In the genomic region with DNA sequence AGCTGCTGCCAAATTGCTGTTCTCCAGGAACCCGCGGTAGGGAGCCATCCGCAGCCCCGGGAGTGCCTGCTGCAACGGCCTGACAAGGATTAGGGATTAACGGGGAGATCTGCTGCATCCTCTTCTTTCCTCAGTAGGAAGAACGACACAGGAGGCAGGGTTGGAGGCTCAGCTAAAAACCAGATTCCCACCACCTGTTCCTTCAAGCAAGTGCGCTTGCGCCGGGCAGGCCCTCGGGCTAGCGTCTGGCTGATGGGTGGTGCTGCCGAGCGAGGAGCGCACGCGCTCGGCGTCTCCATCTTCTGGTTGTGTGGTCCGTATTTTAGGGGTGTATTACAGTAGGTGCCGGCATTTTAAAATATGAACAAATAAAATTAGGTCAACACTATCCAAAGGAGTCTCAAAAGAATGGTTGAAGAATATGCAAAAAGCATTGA, we compare ENCODE assay signal across 8 cellular contexts. TPM values are rescaled to one million over a fixed set of nuclear protein-coding genes. Genes with fewer than 3 reads are reported as not detected.
DNase-seq lines count a peak whose midpoint lies in the region; ATAC-seq and TF ChIP-seq lines count a peak whose summit lies in the region.
"Had no signal": no experiment of that assay in that cellular context is flagged by ENCODE, and none has a peak within 500 bp of the region (broad histone marks: within the 10 kb centered on the region; RNA-seq: fewer than 3 reads in every experiment).

No MANE protein-coding gene starts in this region.

- H2BK15ac ChIP-seq in H9 (ENCODE audit: low read depth, low read length): no peak overlapping the region

- no peak overlapping the region for H3K4me3 ChIP-seq in SJSA1
- H3K4me3 ChIP-seq in neural cell (ENCODE audit: low read length): peak overlapping the region; percentile 54

- TF ChIP-seq CTCF in H9 (conservative IDR thresholded peaks at IDR 0.05) (peak; percentile 47; the same call in 2 of the 3 replicates), neural cell (IDR thresholded peaks at IDR 0.05; ENCODE audit: poor library complexity, severe bottlenecking) (peak; percentile 20)

- H3K79me1 ChIP-seq in H9 (ENCODE audit: insufficient read depth, low read depth, low read length, poor library complexity, severe bottlenecking): no peaks in the 10 kb centered on the region

- H2AK5ac ChIP-seq in H9 (ENCODE audit: insufficient read length, low read length): no peak overlapping the region

- no peak for TF ChIP-seq EP300 in neural cell (conservative IDR thresholded peaks at IDR 0.05; ENCODE audit: poor library complexity, severe bottlenecking)

- H3K23me2 ChIP-seq in H9 (ENCODE audit: insufficient read length, low read depth, low read length, poor library complexity, severe bottlenecking): no peaks in the 10 kb centered on the region

- H4K20me1 ChIP-seq in H9 (ENCODE audit: control insufficient read depth, insufficient read depth, insufficient read length) (no peaks in the 10 kb centered on the region), neural cell (ENCODE audit: insufficient read depth) (no peaks in the 10 kb centered on the region)

- H3K27me3 ChIP-seq in H9 (ENCODE audit: insufficient read depth, low read length) (no peaks in the 10 kb centered on the region), SJSA1 (replicated peaks) (0 out of 2 replicates have a peak, but pooled peaks cover 4% of the 10 kb centered on the region), neural cell (ENCODE audit: insufficient read depth, low read depth, low read length) (no peaks in the 10 kb centered on the region)

- H2BK5ac ChIP-seq in H9 (ENCODE audit: insufficient read length, low read length): no peak overlapping the region

- no peaks in the 10 kb centered on the region for H3K9me2 ChIP-seq in neural cell (ENCODE audit: insufficient read depth, low read length)

- no peak overlapping the region for H2AFZ ChIP-seq in H9 (ENCODE audit: low read length)
- no peak overlapping the region for H2AFZ ChIP-seq in neural cell (ENCODE audit: low read depth, low read length)

- peaks cover 8 to 9% of the 10 kb centered on the region in 2 experiments for H3K4me1 Mint-ChIP-seq in H9

- peak overlapping the region in 1 of 3 experiments; percentile 51; a peak in 2 of 7 replicates for H3K27ac Mint-ChIP-seq in H9
- H3K27ac Mint-ChIP-seq: T-helper 1 cell treated with Interleukin-12 subunit alpha and Interleukin-12 subunit beta and Interleukin-4 antibody, amounts not matched to agents 30 μg/mL and 1 μg/mL, for 36 hours had no signal

- H4K91ac ChIP-seq in H9 (ENCODE audit: insufficient read length, low read depth, low read length): no peak overlapping the region

- H3K36me3 Mint-ChIP-seq in H9 (ENCODE audit: insufficient read depth in 1 of 3, low read depth in 3 of 3): no peaks in the 10 kb centered on the region

- H3K4me3 Mint-ChIP-seq in H9: peak overlapping the region; percentile 43 to 57
- H3K4me3 Mint-ChIP-seq: T-helper 1 cell treated with Interleukin-12 subunit alpha and Interleukin-12 subunit beta and Interleukin-4 antibody, amounts not matched to agents 30 μg/mL and 1 μg/mL, for 36 hours had no signal

- H3K4me1 ChIP-seq in H9 (ENCODE audit: insufficient read depth, low read length) (no peaks in the 10 kb centered on the region), SJSA1 (replicated peaks) (no peaks in the 10 kb centered on the region)

- H2BK12ac ChIP-seq in H9 (ENCODE audit: insufficient read length, low read depth, low read length): no peak overlapping the region

- no peak overlapping the region for H3K9ac ChIP-seq in H9 (ENCODE audit: extremely low read depth, insufficient read length, low read length)
- H3K9ac ChIP-seq in neural cell (ENCODE audit: low read length): no peak overlapping the region

- no peaks in the 10 kb centered on the region for H3K9me3 Mint-ChIP-seq in H9
- H3K9me3 Mint-ChIP-seq: T-helper 1 cell treated with Interleukin-12 subunit alpha and Interleukin-12 subunit beta and Interleukin-4 antibody, amounts not matched to agents 30 μg/mL and 1 μg/mL, for 36 hours had no signal

- H3K4me2 ChIP-seq in H9 (ENCODE audit: insufficient read depth, insufficient read length, low read length) (no peak overlapping the region), neural cell (ENCODE audit: low read length) (no peak overlapping the region)

- H4K8ac ChIP-seq in H9 (replicated peaks; ENCODE audit: insufficient read length, low read depth, low read length): no peak overlapping the region

- H3K27ac ChIP-seq in H9 (ENCODE audit: insufficient read length, low read depth, low read length) (no peak overlapping the region), SJSA1 (no peak overlapping the region), neural cell (ENCODE audit: low read length) (no peak overlapping the region)

- no peak for ATAC-seq in HG02970 (IDR thresholded peaks at IDR 0.05; ENCODE audit: low FRiP score, unreplicated experiment)
- ATAC-seq in HG03095 (IDR thresholded peaks at IDR 0.05; ENCODE audit: unreplicated experiment): no peak

- no peak overlapping the region for H4K5ac ChIP-seq in H9 (ENCODE audit: insufficient read length, low read depth, low read length)

- no peak overlapping the region for H3T11ph ChIP-seq in H9 (ENCODE audit: low read length)

- H3K36me3 ChIP-seq in SJSA1: no peaks in the 10 kb centered on the region
- no peaks in the 10 kb centered on the region for H3K36me3 ChIP-seq in neural cell (ENCODE audit: insufficient read depth, low read length)

- H3K79me2 ChIP-seq in H9 (ENCODE audit: insufficient read depth, low read length) (no peaks in the 10 kb centered on the region), neural cell (replicated peaks; ENCODE audit: insufficient read depth, low read length) (no peaks in the 10 kb centered on the region)

- no peak overlapping the region for H3K14ac ChIP-seq in H9 (ENCODE audit: insufficient read depth, low read length)

- DNase-seq in H9 (peak; percentile 89), SJSA1 (ENCODE audit: low read depth in 1 of 2, low spot score in 2 of 2) (peak; percentile 14 to 44), fibroblast of peridontal ligament (ENCODE audit: extremely low read depth) (peak; percentile 58)
- no peak for DNase-seq in stimulated activated naive CD4-positive, alpha-beta T cell treated with Interleukin-2 at 50 U/mL for 16 hours (lab: John Stamatoyannopoulos, UW)

- H3K4ac ChIP-seq in H9 (ENCODE audit: low read depth, low read length): no peak overlapping the region

- H3K9me3 ChIP-seq in H9 (ENCODE audit: control insufficient read depth, low read depth, low read length): no peaks in the 10 kb centered on the region
- no peaks in the 10 kb centered on the region for H3K9me3 ChIP-seq in SJSA1 (replicated peaks)
- H3K9me3 ChIP-seq in neural cell (ENCODE audit: low read length): no peaks in the 10 kb centered on the region

- peaks cover 10% of the 10 kb centered on the region for H3K27me3 Mint-ChIP-seq in H9 (ENCODE audit: low read depth)

- H3K23ac ChIP-seq in H9 (ENCODE audit: insufficient read length, low read depth, low read length): no peak overlapping the region

- no peak overlapping the region for H2BK120ac ChIP-seq in H9 (ENCODE audit: low read depth, low read length, poor library complexity, severe bottlenecking)

- no peak overlapping the region for H3K18ac ChIP-seq in H9 (ENCODE audit: insufficient read length, low read depth, low read length)

- no peak for TF ChIP-seq RAD21 in neural cell (conservative IDR thresholded peaks at IDR 0.05)

- no peak overlapping the region for H3K56ac ChIP-seq in H9 (ENCODE audit: insufficient read length, low read depth, low read length)

- H2BK20ac ChIP-seq in H9 (ENCODE audit: low read depth, low read length, poor library complexity, severe bottlenecking): no peak overlapping the region

- H3F3A ChIP-seq in neural cell (ENCODE audit: insufficient read depth, low read length, poor library complexity, severe bottlenecking): no peaks in the 10 kb centered on the region

- no CpG with 5 or more reads among the region's 21 CpGs for WGBS in H9 (ENCODE audit: extremely low coverage, insufficient read length, low lambda C conversion rate)

TF ChIP-seq in neural cell, 6 proteins besides CTCF, POLR2A, EP300 and RAD21:
- no peak for TF ChIP-seq TAF1 (IDR thresholded peaks at IDR 0.05; ENCODE audit: low read depth)
- TF ChIP-seq SMC3 (conservative IDR thresholded peaks at IDR 0.05; ENCODE audit: poor library complexity): peak; percentile 23
- TF ChIP-seq EZH2 (IDR thresholded peaks at IDR 0.05; ENCODE audit: borderline replicate concordance, insufficient read depth, low read length, poor library complexity, severe bottlenecking): no peak

RNA-seq across cellular contexts. Expression of gene SLC25A26, which starts 25.4 kb away (rescaled TPM):
- total RNA-seq in H9 (2021): 30.2 TPM in 2 replicates
- total RNA-seq in SJSA1 (2014; rRNA removed; shearing (Covaris generic)): 7.8 and 16.0 TPM in 2 replicates
- 21.0 and 30.7 TPM in 2 replicates for polyA plus RNA-seq in neural cell
- polyA minus RNA-seq in neural cell: 10.9 and 14.1 TPM in 2 replicates
